In genomic region chr1:247317702-247318101, GRCh38 we compare ENCODE assay signal across 23 cellular contexts. TPM values are rescaled to one million over a fixed set of nuclear protein-coding genes. Genes with fewer than 3 reads are reported as not detected.
A peak's percentile ranks its signal among the peaks of the same experiment; 100 is the strongest.
DNase-seq lines count a peak whose midpoint lies in the region; ATAC-seq and TF ChIP-seq lines count a peak whose summit lies in the region.
"Had no signal": no experiment of that assay in that cellular context is flagged by ENCODE, and none has a peak within 500 bp of the region (broad histone marks: within the 10 kb centered on the region; RNA-seq: fewer than 3 reads in every experiment).

No MANE protein-coding gene starts in this region.

- DNase-seq in NCI-H2171 treated with DMSO at 0.1 percent for 48 hours (lab: John Stamatoyannopoulos, UW) = peak; percentile 26
- no peak for DNase-seq in NCI-H2171 (lab: John Stamatoyannopoulos, UW)
- DNase-seq in naive thymus-derived CD8-positive, alpha-beta T cell = no peak
- no peak for DNase-seq in GM20000 (ENCODE audit: low spot score)
- DNase-seq: activated CD4-positive, alpha-beta T cell treated with anti-CD3 and anti-CD28 coated beads for 4 hours; DMS53; GDM1; H9; hippocampal formation; IMR-90; lower lobe of right lung; NCI-H1105 treated with DMSO at 0.1 percent for 48 hours; NCI-H2081 treated with DMSO at 0.1 percent for 48 hours; NCI-H510A; nucleus accumbens; stimulated activated CD4-positive, alpha-beta T cell treated with anti-CD3 and anti-CD28 coated beads, Interleukin-2, amount 100 ng/mL, for 48 hours; T-helper 17 cell had no signal

- no peak for TF ChIP-seq CTCF in GM20000 (IDR thresholded peaks at IDR 0.05; ENCODE audit: extremely low read depth, missing control alignments)

- peak overlapping the region in 5 of 10 donors; percentile 10 to 75 (median 63) for H3K4me3 Mint-ChIP-seq in naive thymus-derived CD8-positive, alpha-beta T cell
- H3K4me3 Mint-ChIP-seq: brain; H9; stimulated activated naive CD8-positive, alpha-beta T cell treated with anti-CD3 and anti-CD28 coated beads, Interleukin-15, Interleukin-2, amounts not matched to agents 100 ng/mL and 50 ng/mL, for 24 hours; T-helper 17 cell had no signal

- POLR2A ChIA-PET in naive thymus-derived CD8-positive, alpha-beta T cell (lab: Charles Lee) = interaction anchor here (1.0 to 1.4 kb wide), 3 partner anchors 9 to 14 kb away, joined by 4 to 6 read pairs (median 4); partner anchors contain the start of gene ZNF496

- no peaks in the 10 kb centered on the region for H3K27me3 Mint-ChIP-seq in naive thymus-derived CD8-positive, alpha-beta T cell
- H3K27me3 Mint-ChIP-seq: brain; stimulated activated naive CD8-positive, alpha-beta T cell treated with anti-CD3 and anti-CD28 coated beads, Interleukin-15, Interleukin-2, amounts not matched to agents 100 ng/mL and 50 ng/mL, for 24 hours; T-helper 17 cell had no signal

- peak overlapping the region in 9 of 10 donors; percentile 7 to 87 (median 75) for H3K27ac Mint-ChIP-seq in naive thymus-derived CD8-positive, alpha-beta T cell
- H3K27ac Mint-ChIP-seq: brain; H9; stimulated activated naive CD8-positive, alpha-beta T cell treated with anti-CD3 and anti-CD28 coated beads, Interleukin-15, Interleukin-2, amounts not matched to agents 100 ng/mL and 50 ng/mL, for 24 hours; T-helper 17 cell had no signal

- H3K9me3 Mint-ChIP-seq in naive thymus-derived CD8-positive, alpha-beta T cell = no peaks in the 10 kb centered on the region
- H3K9me3 Mint-ChIP-seq: brain; H9; stimulated activated naive CD8-positive, alpha-beta T cell treated with anti-CD3 and anti-CD28 coated beads, Interleukin-15, Interleukin-2, amounts not matched to agents 100 ng/mL and 50 ng/mL, for 24 hours had no signal

- peaks cover 3 to 68% (median 24%) of the 10 kb centered on the region in 3 donors for H3K36me3 Mint-ChIP-seq in naive thymus-derived CD8-positive, alpha-beta T cell

- peaks cover 3 to 51% (median 34%) of the 10 kb centered on the region in 4 donors for H3K4me1 Mint-ChIP-seq in naive thymus-derived CD8-positive, alpha-beta T cell
- H3K4me1 Mint-ChIP-seq: brain had no signal

- ATAC-seq in GM19467 (IDR thresholded peaks at IDR 0.05; ENCODE audit: unreplicated experiment) (peak; percentile 52), HG03460 (IDR thresholded peaks at IDR 0.05; ENCODE audit: unreplicated experiment) (peak; percentile 46), GM19351 (IDR thresholded peaks at IDR 0.05; ENCODE audit: unreplicated experiment) (no peak), HG02840 (IDR thresholded peaks at IDR 0.05; ENCODE audit: low FRiP score, unreplicated experiment) (no peak)
- ATAC-seq in naive thymus-derived CD8-positive, alpha-beta T cell = no peak
- ATAC-seq: lower lobe of right lung, T-helper 17 cell had no signal

RNA-seq across cellular contexts. Expression of gene ZNF496, which starts 14.0 kb away (rescaled TPM):
- total RNA-seq in naive thymus-derived CD8-positive, alpha-beta T cell = 10 to 100 TPM; 73.9 to 77.8 TPM
- polyA plus RNA-seq in naive thymus-derived CD8-positive, alpha-beta T cell = 10 to 100 TPM; 17.3 to 36.3 (median 20.4) TPM

Comparison
In these comparisons a context has a peak if more than half of its experiments do, and no peak if none do; other contexts are left out.
1. ATAC-seq: peak in GM19467 (single experiment) and HG03460 (single experiment); none in naive thymus-derived CD8-positive, alpha-beta T cell (0 of 2), GM19351 (single experiment) and HG02840 (single experiment).